In the genomic region with DNA sequence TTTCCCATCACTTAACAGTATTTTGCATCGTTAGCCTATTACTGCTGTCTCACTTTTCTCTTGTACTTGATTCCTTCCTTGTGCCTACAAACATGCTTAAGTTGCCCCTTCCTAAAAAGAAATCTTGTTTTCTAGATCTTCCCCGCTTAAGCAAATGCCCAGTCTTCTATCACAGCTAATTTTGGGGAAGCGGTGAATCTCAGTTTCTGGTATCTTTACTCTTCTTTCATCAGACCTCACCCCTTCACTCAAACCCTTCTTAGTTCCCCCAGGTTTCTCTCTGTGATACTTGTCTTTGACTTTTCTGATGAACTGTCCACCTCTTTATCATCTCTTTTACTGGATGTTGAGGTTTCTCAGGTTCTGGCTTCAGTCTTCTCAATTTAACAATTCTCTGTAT, we compare ENCODE assay signal across 1 cellular context.
TF ChIP-seq lines count a peak whose summit lies in the region.

No MANE protein-coding gene starts in this region.

TF ChIP-seq in SK-N-SH, 30 proteins besides CTCF, POLR2A, EP300 and RAD21 (continued from another document):
- TF ChIP-seq, protein P1, sequence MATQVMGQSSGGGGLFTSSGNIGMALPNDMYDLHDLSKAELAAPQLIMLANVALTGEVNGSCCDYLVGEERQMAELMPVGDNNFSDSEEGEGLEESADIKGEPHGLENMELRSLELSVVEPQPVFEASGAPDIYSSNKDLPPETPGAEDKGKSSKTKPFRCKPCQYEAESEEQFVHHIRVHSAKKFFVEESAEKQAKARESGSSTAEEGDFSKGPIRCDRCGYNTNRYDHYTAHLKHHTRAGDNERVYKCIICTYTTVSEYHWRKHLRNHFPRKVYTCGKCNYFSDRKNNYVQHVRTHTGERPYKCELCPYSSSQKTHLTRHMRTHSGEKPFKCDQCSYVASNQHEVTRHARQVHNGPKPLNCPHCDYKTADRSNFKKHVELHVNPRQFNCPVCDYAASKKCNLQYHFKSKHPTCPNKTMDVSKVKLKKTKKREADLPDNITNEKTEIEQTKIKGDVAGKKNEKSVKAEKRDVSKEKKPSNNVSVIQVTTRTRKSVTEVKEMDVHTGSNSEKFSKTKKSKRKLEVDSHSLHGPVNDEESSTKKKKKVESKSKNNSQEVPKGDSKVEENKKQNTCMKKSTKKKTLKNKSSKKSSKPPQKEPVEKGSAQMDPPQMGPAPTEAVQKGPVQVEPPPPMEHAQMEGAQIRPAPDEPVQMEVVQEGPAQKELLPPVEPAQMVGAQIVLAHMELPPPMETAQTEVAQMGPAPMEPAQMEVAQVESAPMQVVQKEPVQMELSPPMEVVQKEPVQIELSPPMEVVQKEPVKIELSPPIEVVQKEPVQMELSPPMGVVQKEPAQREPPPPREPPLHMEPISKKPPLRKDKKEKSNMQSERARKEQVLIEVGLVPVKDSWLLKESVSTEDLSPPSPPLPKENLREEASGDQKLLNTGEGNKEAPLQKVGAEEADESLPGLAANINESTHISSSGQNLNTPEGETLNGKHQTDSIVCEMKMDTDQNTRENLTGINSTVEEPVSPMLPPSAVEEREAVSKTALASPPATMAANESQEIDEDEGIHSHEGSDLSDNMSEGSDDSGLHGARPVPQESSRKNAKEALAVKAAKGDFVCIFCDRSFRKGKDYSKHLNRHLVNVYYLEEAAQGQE (IDR thresholded peaks at IDR 0.05; ENCODE audit: low read depth, low read length): no peak
- TF ChIP-seq CHD2 (IDR thresholded peaks at IDR 0.05; ENCODE audit: low read length, partially characterized antibody): no peak
- no peak for TF ChIP-seq GABPA (IDR thresholded peaks at IDR 0.05; ENCODE audit: low read depth)
- no peak for TF ChIP-seq TCF12 (IDR thresholded peaks at IDR 0.05)
- no peak for TF ChIP-seq FOSL2 (IDR thresholded peaks at IDR 0.05; ENCODE audit: borderline replicate concordance, low read depth)
- no peak for TF ChIP-seq SMC3 (IDR thresholded peaks at IDR 0.05; ENCODE audit: low read depth, low read length)
- TF ChIP-seq, protein P2, sequence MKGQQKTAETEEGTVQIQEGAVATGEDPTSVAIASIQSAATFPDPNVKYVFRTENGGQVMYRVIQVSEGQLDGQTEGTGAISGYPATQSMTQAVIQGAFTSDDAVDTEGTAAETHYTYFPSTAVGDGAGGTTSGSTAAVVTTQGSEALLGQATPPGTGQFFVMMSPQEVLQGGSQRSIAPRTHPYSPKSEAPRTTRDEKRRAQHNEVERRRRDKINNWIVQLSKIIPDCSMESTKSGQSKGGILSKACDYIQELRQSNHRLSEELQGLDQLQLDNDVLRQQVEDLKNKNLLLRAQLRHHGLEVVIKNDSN (IDR thresholded peaks at IDR 0.05; ENCODE audit: borderline replicate concordance, low read depth): no peak
- no peak for TF ChIP-seq TAF1 (IDR thresholded peaks at IDR 0.05; ENCODE audit: borderline replicate concordance, low read depth, low read length)
- no peak for TF ChIP-seq YY1 (IDR thresholded peaks at IDR 0.05; ENCODE audit: low read depth)
